In the genomic region with DNA sequence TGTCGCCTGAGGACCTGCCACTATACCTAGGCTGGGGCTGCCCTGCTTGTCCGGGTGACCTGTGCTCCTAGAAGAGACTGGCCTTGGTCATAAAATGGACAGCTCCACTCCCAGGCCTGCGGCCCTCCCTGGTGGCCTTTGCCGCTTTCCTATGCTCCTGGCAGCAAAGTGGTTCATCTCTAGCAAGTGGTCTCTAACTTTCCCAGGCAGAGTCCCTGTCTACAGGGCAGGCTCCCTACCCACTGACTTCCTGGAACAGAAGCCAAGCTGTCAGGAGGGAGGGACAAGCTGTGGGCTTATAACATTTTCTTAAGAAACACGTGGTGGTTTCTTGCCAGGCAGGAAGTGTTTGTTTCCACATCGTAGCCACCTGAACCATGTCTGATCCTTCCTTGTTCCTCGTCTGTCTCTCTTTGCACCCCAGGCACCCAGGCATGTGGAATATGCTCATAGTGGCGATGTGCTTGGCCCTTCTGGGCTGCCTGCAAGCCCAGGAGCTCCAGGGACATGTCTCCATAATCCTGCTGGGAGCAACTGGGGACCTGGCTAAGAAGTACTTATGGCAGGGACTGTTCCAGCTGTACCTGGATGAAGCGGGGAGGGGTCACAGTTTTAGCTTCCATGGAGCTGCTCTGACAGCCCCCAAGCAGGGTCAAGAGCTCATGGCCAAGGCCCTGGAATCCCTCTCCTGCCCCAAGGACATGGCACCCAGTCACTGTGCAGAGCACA, we compare ENCODE assay signal across 12 cellular contexts. TPM values are rescaled to one million over a fixed set of nuclear protein-coding genes. Genes with fewer than 3 reads are reported as not detected.
DNase-seq lines count a peak whose midpoint lies in the region; TF ChIP-seq lines count a peak whose summit lies in the region.
"Had no signal": no experiment of that assay in that cellular context is flagged by ENCODE, and none has a peak within 500 bp of the region (broad histone marks: within the 10 kb centered on the region; RNA-seq: fewer than 3 reads in every experiment).

No MANE protein-coding gene starts in this region.

- peak overlapping the region; percentile 25 for H3K27ac Mint-ChIP-seq in activated CD4-positive, alpha-beta T cell treated with anti-CD3 and anti-CD28 coated beads, Interleukin-2, amount 10 ng/mL, durations not matched to agents 7 days and 5 days
- H3K27ac Mint-ChIP-seq in osteocyte (ENCODE audit: unreplicated experiment) = no peak overlapping the region
- H3K27ac Mint-ChIP-seq: HFFc6 had no signal

- H3K27me3 ChIP-seq in skeletal muscle tissue (ENCODE audit: control insufficient read depth in 3 of 3, insufficient read depth in 3 of 3, low read length in 3 of 3) = no peaks in the 10 kb centered on the region
- H3K27me3 ChIP-seq in A673 (replicated peaks; ENCODE audit: insufficient read depth, low read depth, low read length, poor library complexity) = peaks cover 5% of the 10 kb centered on the region
- H3K27me3 ChIP-seq: testis had no signal

- intact Hi-C loops in A673 (cut with micrococcal nuclease; ENCODE audit: unreplicated experiment) = no loop called here

- TF ChIP-seq CTCF in fibroblast of villous mesenchyme (IDR thresholded peaks at IDR 0.05; ENCODE audit: insufficient read depth, low read depth, low read length) (no peak), A673 (conservative IDR thresholded peaks at IDR 0.05; ENCODE audit: low read depth, low read length) (no peak), osteocyte (IDR thresholded peaks at IDR 0.05) (no peak)

- H3K4me3 Mint-ChIP-seq in activated CD4-positive, alpha-beta T cell treated with anti-CD3 and anti-CD28 coated beads, Interleukin-2, amount 10 ng/mL, durations not matched to agents 7 days and 5 days = no peak overlapping the region
- no peak overlapping the region for H3K4me3 Mint-ChIP-seq in osteocyte (ENCODE audit: unreplicated experiment)
- H3K4me3 Mint-ChIP-seq: HFFc6 had no signal

- CTCF ChIA-PET in activated CD4-positive, alpha-beta T cell treated with anti-CD3 and anti-CD28 coated beads, Interleukin-2, amount 10 ng/mL, durations not matched to agents 7 days and 5 days (lab: Charles Lee) = interaction anchor here (0.6 to 4.2 kb wide), 12 partner anchors 9 to 269 kb away, joined by 3 to 19 read pairs (median 4); a partner anchor contains a TSS
- CTCF ChIA-PET in A673 (lab: Charles Lee) = no interaction called here

- H3K9me3 ChIP-seq in skeletal muscle tissue (ENCODE audit: control insufficient read depth in 3 of 3, low read length in 3 of 3) (no peaks in the 10 kb centered on the region), A673 (ENCODE audit: low read depth, low read length, poor library complexity, severe bottlenecking) (no peaks in the 10 kb centered on the region)
- H3K9me3 ChIP-seq: A549, testis had no signal

- peak overlapping the region in 1 of 3 donors; percentile 62 for H3K9ac ChIP-seq in skeletal muscle tissue (ENCODE audit: low read depth in 1 of 3, low read length in 3 of 3)

- no TSS peak for BruUV-seq in A673 (replicated peaks; lab: Mats Ljungman, UMichigan)

- H3K36me3 ChIP-seq in skeletal muscle tissue (ENCODE audit: control insufficient read depth in 3 of 3, insufficient read depth in 3 of 3, low read length in 3 of 3) (peaks cover 3 to 23% (median 10%) of the 10 kb centered on the region in 3 donors), A673 (ENCODE audit: insufficient read depth, low read length, poor library complexity, severe bottlenecking) (no peaks in the 10 kb centered on the region)

- DNase-seq in activated CD4-positive, alpha-beta T cell treated with anti-CD3 and anti-CD28 coated beads, Interleukin-2, amount 10 ng/mL, durations not matched to agents 7 days and 5 days = peak; percentile 29
- no peak for DNase-seq in activated CD4-positive, alpha-beta T cell treated with anti-CD3 and anti-CD28 coated beads, Interleukin-2, amount 50 U/mL, for 4 hours
- DNase-seq in SKM-1 treated with dmso at 0.1 percent for 144 hours (lab: John Stamatoyannopoulos, UW; ENCODE audit: unreplicated experiment) (peak; percentile 54), fibroblast of villous mesenchyme (ENCODE audit: low read depth) (peak; percentile 72), NCI-H2171 (lab: John Stamatoyannopoulos, UW) (no peak), A673 (ENCODE audit: low spot score) (no peak), osteocyte (ENCODE audit: extremely low spot score, unreplicated experiment) (no peak)
- DNase-seq: HFFc6, NCI-H1694, testis had no signal

- POLR2A ChIA-PET in activated CD4-positive, alpha-beta T cell treated with anti-CD3 and anti-CD28 coated beads, Interleukin-2, amount 10 ng/mL, durations not matched to agents 7 days and 5 days (lab: Charles Lee) = interaction anchor here (0.6 to 1.2 kb wide), 3 partner anchors 31 to 366 kb away, joined by 3 to 4 read pairs (median 4); a partner anchor contains a TSS
- POLR2A ChIA-PET in A673 (lab: Charles Lee; ENCODE audit: low non-redundant PET) = no interaction called here

- H3K4me3 ChIP-seq in fibroblast of villous mesenchyme (ENCODE audit: low read depth, low read length) (no peak overlapping the region), skeletal muscle tissue (ENCODE audit: low read length in 3 of 3) (peak overlapping the region in 2 of 3 donors; percentile 29 to 35), A673 (ENCODE audit: low read depth, low read length, poor library complexity, severe bottlenecking) (no peak overlapping the region)
- H3K4me3 ChIP-seq: A549, testis had no signal

- H3K27ac ChIP-seq in skeletal muscle tissue (ENCODE audit: low read depth, low read length) (peak overlapping the region; percentile 88), A673 (ENCODE audit: low read depth, low read length, poor library complexity, severe bottlenecking) (no peak overlapping the region)
- H3K27ac ChIP-seq: A549 had no signal

- peaks cover 2% of the 10 kb centered on the region for H3K36me3 Mint-ChIP-seq in activated CD4-positive, alpha-beta T cell treated with anti-CD3 and anti-CD28 coated beads, Interleukin-2, amount 10 ng/mL, durations not matched to agents 7 days and 5 days (ENCODE audit: low read depth)
- peaks cover 30% of the 10 kb centered on the region for H3K36me3 Mint-ChIP-seq in osteocyte (ENCODE audit: unreplicated experiment)

- no peaks in the 10 kb centered on the region for H3K27me3 Mint-ChIP-seq in activated CD4-positive, alpha-beta T cell treated with anti-CD3 and anti-CD28 coated beads, Interleukin-2, amount 10 ng/mL, durations not matched to agents 7 days and 5 days
- H3K27me3 Mint-ChIP-seq in osteocyte (ENCODE audit: unreplicated experiment) = no peaks in the 10 kb centered on the region

- H3K9me3 Mint-ChIP-seq in activated CD4-positive, alpha-beta T cell treated with anti-CD3 and anti-CD28 coated beads, Interleukin-2, amount 10 ng/mL, durations not matched to agents 7 days and 5 days = no peaks in the 10 kb centered on the region
- H3K9me3 Mint-ChIP-seq in osteocyte (ENCODE audit: unreplicated experiment) = no peaks in the 10 kb centered on the region
- H3K9me3 Mint-ChIP-seq: HFFc6 had no signal

- H3K4me1 ChIP-seq in skeletal muscle tissue (ENCODE audit: control insufficient read depth in 3 of 3, insufficient read depth in 3 of 3, low read length in 3 of 3) = peaks cover 95 to 98% (median 98%) of the 10 kb centered on the region in 3 donors
- H3K4me1 ChIP-seq in A673 (ENCODE audit: insufficient read depth, low read length, poor library complexity, severe bottlenecking) = no peaks in the 10 kb centered on the region

- H3K4me1 Mint-ChIP-seq in activated CD4-positive, alpha-beta T cell treated with anti-CD3 and anti-CD28 coated beads, Interleukin-2, amount 10 ng/mL, durations not matched to agents 7 days and 5 days = peaks cover 55% of the 10 kb centered on the region
- H3K4me1 Mint-ChIP-seq in osteocyte (ENCODE audit: unreplicated experiment) = peaks cover 5% of the 10 kb centered on the region

RNA-seq across cellular contexts. Expression of a gene that starts 10.1 kb away (rescaled TPM):
- 10 to 100 TPM; 15.1 to 15.3 TPM for total RNA-seq in activated CD4-positive, alpha-beta T cell treated with anti-CD3 and anti-CD28 coated beads, Interleukin-2, amount 10 ng/mL, durations not matched to agents 7 days and 5 days
- 27.2 and 47.4 TPM in 2 replicates for total RNA-seq in fibroblast of villous mesenchyme
- 24.5 TPM for total RNA-seq in skeletal muscle tissue
- 6.2 and 10.6 TPM in 2 replicates for total RNA-seq in A673 (2021)
- 48.4 and 52.4 TPM in 2 replicates for total RNA-seq in osteocyte

RNA-seq across cellular contexts. Expression of a gene that starts 48.0 kb away (rescaled TPM):
- total RNA-seq in activated CD4-positive, alpha-beta T cell treated with anti-CD3 and anti-CD28 coated beads, Interleukin-2, amount 10 ng/mL, durations not matched to agents 7 days and 5 days = 1 to 10 TPM; 4.8 to 6.6 TPM
- total RNA-seq in fibroblast of villous mesenchyme (20.7 and 48.6 TPM in 2 replicates), skeletal muscle tissue (6.3 TPM), A673 (2021) (7.5 and 11.8 TPM in 2 replicates), osteocyte (52.8 and 63.2 TPM in 2 replicates)

Comparison
In these comparisons a context has a peak if more than half of its experiments do, and no peak if none do; other contexts are left out.
1. DNase-seq: peak in activated CD4-positive, alpha-beta T cell treated with anti-CD3 and anti-CD28 coated beads, Interleukin-2, amount 10 ng/mL, durations not matched to agents 7 days and 5 days (single experiment), SKM-1 treated with dmso at 0.1 percent for 144 hours (single experiment) and fibroblast of villous mesenchyme (single experiment); none in activated CD4-positive, alpha-beta T cell treated with anti-CD3 and anti-CD28 coated beads, Interleukin-2, amount 50 U/mL, for 4 hours (0 of 2), NCI-H2171 (single experiment), A673 (single experiment) and osteocyte (single experiment).
2. H3K4me3 ChIP-seq: peak in skeletal muscle tissue (2 of 3); none in fibroblast of villous mesenchyme (single experiment) and A673 (single experiment).